In the genomic region with DNA sequence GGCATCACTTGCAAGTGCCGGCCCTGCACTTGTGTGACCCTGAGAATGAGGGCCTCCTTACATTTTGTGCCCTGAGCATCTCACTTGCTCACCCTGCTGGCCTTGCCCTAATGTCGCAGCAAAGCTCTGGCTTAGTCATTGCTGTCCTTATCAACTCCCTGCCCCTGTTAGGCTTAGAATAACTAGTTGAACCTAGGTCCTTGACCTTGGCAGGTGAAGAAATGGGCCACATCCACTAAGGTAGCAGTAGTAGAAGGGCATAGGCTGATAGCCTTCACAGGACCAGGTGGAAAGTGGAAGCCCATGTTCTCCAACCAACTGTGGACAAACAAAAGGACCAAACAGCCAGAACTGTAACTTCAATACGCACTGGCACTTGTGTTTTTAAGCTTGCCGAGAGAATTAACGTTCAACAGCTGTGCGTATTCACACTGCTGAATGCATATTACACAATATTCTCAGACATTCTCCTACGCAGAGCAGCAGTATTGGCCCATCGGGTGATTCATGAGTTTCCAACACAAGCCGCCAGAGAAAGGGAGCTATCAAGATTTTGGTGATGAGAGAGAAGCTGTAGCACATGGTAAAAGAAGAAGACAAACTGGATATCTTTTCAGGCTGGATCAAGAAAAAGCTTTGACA, we compare ENCODE assay signal across 9 cellular contexts. TPM values are rescaled to one million over a fixed set of nuclear protein-coding genes. Genes with fewer than 3 reads are reported as not detected.
DNase-seq lines count a peak whose midpoint lies in the region; ATAC-seq, FAIRE-seq and TF ChIP-seq lines count a peak whose summit lies in the region.
"Had no signal": no experiment of that assay in that cellular context is flagged by ENCODE, and none has a peak within 500 bp of the region (broad histone marks: within the 10 kb centered on the region; RNA-seq: fewer than 3 reads in every experiment).

No MANE protein-coding gene starts in this region.

- H3K18ac ChIP-seq in mesenchymal stem cell (ENCODE audit: low read depth in 1 of 2, low read length in 2 of 2), result peak overlapping the region in 1 of 2 experiments; percentile 14

- H3K4me1 ChIP-seq in mesenchymal stem cell (ENCODE audit: control insufficient read depth, insufficient read depth, low read depth, low read length), result peaks cover 15% of the 10 kb centered on the region

- TF ChIP-seq CTCF in GM20000 (IDR thresholded peaks at IDR 0.05; ENCODE audit: extremely low read depth, missing control alignments) (peak; percentile 36), bronchial epithelial cell (IDR thresholded peaks at IDR 0.05; ENCODE audit: insufficient read depth, low read length, severe bottlenecking) (peak; percentile 45)

- no peak for ATAC-seq in GM21381 (IDR thresholded peaks at IDR 0.05; ENCODE audit: unreplicated experiment)

- no peak overlapping the region for H2BK5ac ChIP-seq in mesenchymal stem cell (ENCODE audit: low read depth, low read length, poor library complexity, severe bottlenecking)

- no peaks in the 10 kb centered on the region for H3K36me3 ChIP-seq in bronchial epithelial cell (ENCODE audit: control insufficient read depth, insufficient read depth, low read length)
- H3K36me3 ChIP-seq in mesenchymal stem cell (ENCODE audit: control insufficient read depth in 1 of 2, insufficient read depth in 2 of 2, low read depth in 1 of 2, low read length in 2 of 2), result no peaks in the 10 kb centered on the region

- no peak overlapping the region for H4K8ac ChIP-seq in mesenchymal stem cell (ENCODE audit: low read length)

- H3K79me1 ChIP-seq in mesenchymal stem cell (replicated peaks; ENCODE audit: low read length, poor library complexity, severe bottlenecking), result no peaks in the 10 kb centered on the region

- DNase-seq in CD1c-positive myeloid dendritic cell (ENCODE audit: extremely low spot score) (peak; percentile 87), GM20000 (ENCODE audit: low spot score) (peak; percentile 49), RKO (ENCODE audit: low spot score) (peak; percentile 32), bronchial epithelial cell (ENCODE audit: low read depth) (peak; percentile 78), mesenchymal stem cell (peak; percentile 87), NCI-H1105 (lab: John Stamatoyannopoulos, UW) (no peak), NCI-H187 treated with DMSO at 0.1 percent for 48 hours (lab: John Stamatoyannopoulos, UW) (no peak)

- no peak overlapping the region for H3K27ac ChIP-seq in mesenchymal stem cell (ENCODE audit: low read length, poor library complexity, severe bottlenecking)
- H3K27ac ChIP-seq: KMS-11 had no signal

- no peak overlapping the region for H3K4me2 ChIP-seq in mesenchymal stem cell (ENCODE audit: low read length, poor library complexity, severe bottlenecking)
- H3K4me2 ChIP-seq: KMS-11 had no signal

- H2BK15ac ChIP-seq in mesenchymal stem cell (ENCODE audit: low read depth, poor library complexity, severe bottlenecking), result no peak overlapping the region

- H2AFZ ChIP-seq in mesenchymal stem cell (ENCODE audit: low read depth, low read length), result no peak overlapping the region

- H4K91ac ChIP-seq in mesenchymal stem cell (ENCODE audit: low read length), result no peak overlapping the region

- peak overlapping the region; percentile 57 for H2AK5ac ChIP-seq in mesenchymal stem cell (ENCODE audit: low read length, severe bottlenecking)

- WGBS in mesenchymal stem cell, result 74% methylated on average over 9 of the region's 9 CpGs

- no peak overlapping the region for H3K14ac ChIP-seq in mesenchymal stem cell (ENCODE audit: low read length in 2 of 2)

- H3K23ac ChIP-seq in mesenchymal stem cell (ENCODE audit: low read length in 2 of 2), result no peak overlapping the region

- H2BK120ac ChIP-seq in mesenchymal stem cell (ENCODE audit: low read depth, low read length), result no peak overlapping the region

- no peak overlapping the region for H3K4me3 ChIP-seq in bronchial epithelial cell (ENCODE audit: low read depth, low read length)
- peak overlapping the region in 1 of 2 experiments; percentile 39 for H3K4me3 ChIP-seq in mesenchymal stem cell (ENCODE audit: insufficient read depth in 1 of 2, low read depth in 1 of 2, low read length in 2 of 2)

- no peaks in the 10 kb centered on the region for H3K9me3 ChIP-seq in mesenchymal stem cell (ENCODE audit: control insufficient read depth, low read length)

- no peak for FAIRE-seq in bronchial epithelial cell (lab: Jason Lieb, UNC)

- H3K27me3 ChIP-seq in bronchial epithelial cell (ENCODE audit: control insufficient read depth, insufficient read depth, low read length) (no peaks in the 10 kb centered on the region), mesenchymal stem cell (ENCODE audit: control insufficient read depth in 1 of 2, insufficient read depth in 1 of 2, low read length in 2 of 2) (no peaks in the 10 kb centered on the region)

- peak overlapping the region; percentile 69 for H3K9ac ChIP-seq in mesenchymal stem cell (ENCODE audit: low read length)
- H3K9ac ChIP-seq: KMS-11 had no signal

- peak overlapping the region in 1 of 2 experiments; percentile 15 for H2BK12ac ChIP-seq in mesenchymal stem cell (ENCODE audit: low read length in 2 of 2)

- H3K4ac ChIP-seq in mesenchymal stem cell (ENCODE audit: low read depth in 1 of 2, low read length in 2 of 2), result no peak overlapping the region

RNA-seq across cellular contexts. Expression of gene PTGFRN, which starts 27.7 kb away (rescaled TPM):
- 89.2 and 117 TPM in 2 replicates for total RNA-seq in bronchial epithelial cell
- polyA plus RNA-seq in mesenchymal stem cell (2013, experiment 1 of 2), result 73.6 TPM
- polyA plus RNA-seq in mesenchymal stem cell (2013, experiment 2 of 2), result 75.7 TPM

Comparison
In these comparisons a context has a peak if more than half of its experiments do, and no peak if none do; other contexts are left out.
1. DNase-seq: peak in CD1c-positive myeloid dendritic cell (single experiment), GM20000 (single experiment), RKO (single experiment), bronchial epithelial cell (single experiment) and mesenchymal stem cell (single experiment); none in NCI-H1105 (single experiment) and NCI-H187 treated with DMSO at 0.1 percent for 48 hours (single experiment).